In the genomic region with DNA sequence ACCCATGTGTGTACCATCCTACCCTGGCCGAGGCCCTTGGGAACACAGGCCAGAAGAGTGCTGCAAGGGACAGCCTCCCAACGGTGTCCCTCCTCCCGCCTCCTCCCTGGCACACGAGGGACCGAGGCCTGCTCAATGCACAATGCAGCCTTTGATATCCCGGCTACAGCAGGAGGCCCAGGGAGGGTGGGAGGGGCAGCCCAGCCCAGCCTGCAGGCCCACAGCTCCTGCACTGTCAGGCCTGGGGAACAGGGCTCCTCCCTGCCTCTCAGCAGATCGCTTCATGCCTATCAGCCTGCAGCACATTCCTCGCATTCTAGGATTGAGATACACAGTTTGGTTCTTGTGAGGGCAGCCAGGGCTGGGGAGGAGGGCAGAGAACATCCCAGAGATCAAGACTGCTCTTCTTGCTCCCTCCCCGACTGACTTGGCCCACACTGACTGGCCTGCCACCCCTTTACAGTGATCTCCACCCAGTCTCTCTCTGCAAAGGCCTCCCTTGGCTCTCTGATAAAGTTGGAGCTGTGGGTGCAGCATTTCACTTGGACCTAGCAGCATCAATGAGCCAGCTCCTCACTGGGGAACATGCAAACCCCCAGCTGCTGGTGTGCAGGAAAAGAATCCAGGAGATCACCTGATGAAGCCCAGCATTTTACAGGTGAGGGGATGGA, we compare ENCODE assay signal across 9 cellular contexts. TPM values are rescaled to one million over a fixed set of nuclear protein-coding genes. Genes with fewer than 3 reads are reported as not detected.
A peak's percentile ranks its signal among the peaks of the same experiment; 100 is the strongest.
DNase-seq lines count a peak whose midpoint lies in the region; ATAC-seq and TF ChIP-seq lines count a peak whose summit lies in the region.
"Had no signal": no experiment of that assay in that cellular context is flagged by ENCODE, and none has a peak within 500 bp of the region (broad histone marks: within the 10 kb centered on the region; RNA-seq: fewer than 3 reads in every experiment).

A gene (minus strand): TSS at position 46 of the 671 bp plus-strand sequence. CDS start 40 bp downstream, at position 6.

- intact Hi-C loops in left colon (cut with DNase I, micrococcal nuclease) (no loop called here), testis (cut with DNase I; ENCODE audit: low total_unique reads) (no loop called here)

- H3K27ac ChIP-seq in testis: peak within 1 kb of the TSS; percentile 11 to 52

- TF ChIP-seq CTCF in testis (IDR thresholded peaks at IDR 0.05): no peak

- peak within 1 kb of the TSS in 1 of 2 donors; percentile 15 for H3K4me3 ChIP-seq in testis

- ATAC-seq in left colon (peak; percentile 74), HG02759 (IDR thresholded peaks at IDR 0.05; ENCODE audit: unreplicated experiment) (no peak)

- DNase-seq in HuH-7 (ENCODE audit: low spot score): peak; percentile 67
- peak; percentile 49 for DNase-seq in dermis blood vessel endothelial cell
- DNase-seq in left colon: peak; percentile 40 to 68
- peak; percentile 92 for DNase-seq in testis
- no peak for DNase-seq in OCI-M2 (lab: John Stamatoyannopoulos, UW; ENCODE audit: unreplicated experiment)
- DNase-seq in NCI-H128 (lab: John Stamatoyannopoulos, UW; ENCODE audit: unreplicated experiment): no peak
- DNase-seq in activated CD4-positive, alpha-beta T cell treated with anti-CD3 and anti-CD28 coated beads, Interleukin-2, amount 50 U/mL, for 4 hours: no peak

- H3K4me1 ChIP-seq in testis: no peaks in the 10 kb centered on the region

- no peaks in the 10 kb centered on the region for H3K27me3 ChIP-seq in testis

- H3K9me3 ChIP-seq in testis: no peaks in the 10 kb centered on the region

- no peaks in the 10 kb centered on the region for H3K36me3 ChIP-seq in testis (ENCODE audit: low read depth, missing control alignments)

- no peak for TF ChIP-seq POLR2A in testis (IDR thresholded peaks at IDR 0.05)

- 24 to 42% methylated on average over 4 to 9 of the region's 9 CpGs for WGBS in testis, 2 donors

RNA-seq across cellular contexts. Expression of the gene that starts here (rescaled TPM):
- total RNA-seq in dermis blood vessel endothelial cell (18.0 and 60.6 TPM in 2 replicates), left colon (1 to 10 TPM in 1 of 2 donors, under 1 TPM in 1; 0.47 to 2.4 TPM), testis (100 to 1,000 TPM; 130 to 136 TPM)
- polyA plus RNA-seq in testis (ENCODE audit: insufficient read depth, low read depth, low replicate concordance): 32.4 TPM
- total RNA-seq: activated CD8-positive, alpha-beta memory T cell treated with anti-CD3 and anti-CD28 coated beads for 36 hours had no signal

Comparison
In these comparisons a context has a peak if more than half of its experiments do, and no peak if none do; other contexts are left out.
1. DNase-seq: peak in HuH-7 (single experiment), dermis blood vessel endothelial cell (single experiment), left colon (2 of 2) and testis (single experiment); none in OCI-M2 (single experiment), NCI-H128 (single experiment) and activated CD4-positive, alpha-beta T cell treated with anti-CD3 and anti-CD28 coated beads, Interleukin-2, amount 50 U/mL, for 4 hours (0 of 2).